Comparison of ENCODE assay signal across 27 cellular contexts in genomic region chr11:107453594-107454286, GRCh38. TPM values are rescaled to one million over a fixed set of nuclear protein-coding genes. Genes with fewer than 3 reads are reported as not detected.
A peak's percentile ranks its signal among the peaks of the same experiment; 100 is the strongest.
DNase-seq lines count a peak whose midpoint lies in the region; ATAC-seq and TF ChIP-seq lines count a peak whose summit lies in the region.
"Had no signal": no experiment of that assay in that cellular context is flagged by ENCODE, and none has a peak within 500 bp of the region (broad histone marks: within the 10 kb centered on the region; RNA-seq: fewer than 3 reads in every experiment).

No MANE protein-coding gene starts in this region.

- intact Hi-C loops in spleen (cut with DNase I; ENCODE audit: low total_unique reads) = no loop called here

- 88 to 96% (median 93%) methylated on average over 5 of the region's 5 CpGs for WGBS in spleen, 5 donors

- H2AFZ ChIP-seq in ACC112 (ENCODE audit: low read length, unreplicated experiment) = no peak overlapping the region

- peak overlapping the region; percentile 34 for H3K27ac Mint-ChIP-seq in activated T-helper 17 cell treated with anti-CD3 and anti-CD28 coated beads, Interleukin-2, amount 50 U/mL, for 72 hours
- H3K27ac Mint-ChIP-seq: CD14-positive monocyte; CD4-positive, alpha-beta memory T cell; CD4-positive, CD25-positive, alpha-beta regulatory T cell had no signal

- no peak for ATAC-seq in activated T-helper 17 cell treated with anti-CD3 and anti-CD28 coated beads, Interleukin-2, amount 50 U/mL, for 72 hours (replicated peaks)
- no peak for ATAC-seq in GM18511 (IDR thresholded peaks at IDR 0.05; ENCODE audit: unreplicated experiment)
- ATAC-seq in HG03432 (IDR thresholded peaks at IDR 0.05; ENCODE audit: unreplicated experiment) = no peak
- no peak for ATAC-seq in HG02938 (IDR thresholded peaks at IDR 0.05; ENCODE audit: unreplicated experiment)
- ATAC-seq in GM21717 (IDR thresholded peaks at IDR 0.05; ENCODE audit: unreplicated experiment) = no peak
- ATAC-seq: A549, GM12878 had no signal

- H3K27ac ChIP-seq in ACC112 (ENCODE audit: low read depth, low read length) (0 out of 2 replicates have a peak overlapping the region, but pooled peaks have one; percentile 5), spleen (no peak overlapping the region)
- H3K27ac ChIP-seq: 22Rv1, A549, BLaER1 had no signal

- H3K27me3 Mint-ChIP-seq in activated T-helper 17 cell treated with anti-CD3 and anti-CD28 coated beads, Interleukin-2, amount 50 U/mL, for 72 hours = no peaks in the 10 kb centered on the region
- H3K27me3 Mint-ChIP-seq: CD4-positive, alpha-beta memory T cell; CD8-positive, alpha-beta memory T cell had no signal

- peak; percentile 73 for DNase-seq in mesenteric fat pad (ENCODE audit: low spot score)
- DNase-seq in spleen = peak; percentile 69
- DNase-seq: ACHN; BE2C; C1 segment of cervical spinal cord; CD4-positive, alpha-beta memory T cell; CD4-positive, CD25-positive, alpha-beta regulatory T cell; CD8-positive, alpha-beta memory T cell; COR-L47; DMS 273 treated with DMSO at 0.1 percent for 48 hours; DMS153; DMS53; DMS79; DND-41; EL; GDM1 had no signal

- H3K4me3 ChIP-seq in ACC112 (ENCODE audit: low read depth, low read length) (no peak overlapping the region), spleen (no peak overlapping the region)
- H3K4me3 ChIP-seq: A549, BLaER1, GM12878 had no signal

- peaks cover 68% of the 10 kb centered on the region for H3K36me3 Mint-ChIP-seq in activated T-helper 17 cell treated with anti-CD3 and anti-CD28 coated beads, Interleukin-2, amount 50 U/mL, for 72 hours (ENCODE audit: low read depth)

- H3K4me1 ChIP-seq in ACC112 (ENCODE audit: control insufficient read depth, insufficient read depth, low read length, unreplicated experiment) (peaks cover 12% of the 10 kb centered on the region), spleen (peaks cover 10 to 58% (median 24%) of the 10 kb centered on the region in 6 donors)
- H3K4me1 ChIP-seq: BE2C had no signal

- H3K27me3 ChIP-seq in ACC112 (ENCODE audit: insufficient read depth, low read length) (no peaks in the 10 kb centered on the region), spleen (replicated peaks in 1 of 7) (no peaks in the 10 kb centered on the region)
- H3K27me3 ChIP-seq: BE2C, BLaER1 had no signal

- H3K36me3 ChIP-seq in ACC112 (ENCODE audit: insufficient read depth, low read length) (no peaks in the 10 kb centered on the region), spleen (peaks cover 0 to 57% (median 38%) of the 10 kb centered on the region in 6 donors)

- no peak for TF ChIP-seq CTCF in spleen (IDR thresholded peaks at IDR 0.05 in 8 of 11, conservative IDR thresholded peaks at IDR 0.05 in 3 of 11)

- peaks cover 18% of the 10 kb centered on the region for H3K4me1 Mint-ChIP-seq in activated T-helper 17 cell treated with anti-CD3 and anti-CD28 coated beads, Interleukin-2, amount 50 U/mL, for 72 hours

- H3K4me3 Mint-ChIP-seq in activated T-helper 17 cell treated with anti-CD3 and anti-CD28 coated beads, Interleukin-2, amount 50 U/mL, for 72 hours = no peak overlapping the region
- H3K4me3 Mint-ChIP-seq: CD14-positive monocyte; CD4-positive, alpha-beta memory T cell had no signal

- peaks cover 14% of the 10 kb centered on the region for H3K79me2 ChIP-seq in ACC112 (ENCODE audit: control insufficient read depth, insufficient read depth, low read length, unreplicated experiment)

- no peaks in the 10 kb centered on the region for H3K9me3 Mint-ChIP-seq in activated T-helper 17 cell treated with anti-CD3 and anti-CD28 coated beads, Interleukin-2, amount 50 U/mL, for 72 hours
- H3K9me3 Mint-ChIP-seq: CD4-positive, alpha-beta memory T cell; CD8-positive, alpha-beta memory T cell had no signal

- no peak for TF ChIP-seq POLR2A in spleen (IDR thresholded peaks at IDR 0.05)

- H3K9me3 ChIP-seq in spleen = no peaks in the 10 kb centered on the region
- H3K9me3 ChIP-seq: A549, BE2C, BLaER1 had no signal

RNA-seq across cellular contexts. Expression of gene CWF19L2, which starts 3.9 kb away (rescaled TPM):
- 10 to 100 TPM; 14.3 to 15.1 TPM for total RNA-seq in activated T-helper 17 cell treated with anti-CD3 and anti-CD28 coated beads, Interleukin-2, amount 50 U/mL, for 72 hours
- 12.2 TPM for total RNA-seq in mesenteric fat pad
- total RNA-seq in spleen = 10 to 100 TPM; 18.8 to 35.7 (median 27.0) TPM
- polyA plus RNA-seq in spleen = 10 to 100 TPM in 2 of 3 donors, 1 to 10 TPM in 1; 7.4 to 25.0 (median 10.9) TPM
